23 cellular contexts compared by ENCODE assay signal in the genomic region with DNA sequence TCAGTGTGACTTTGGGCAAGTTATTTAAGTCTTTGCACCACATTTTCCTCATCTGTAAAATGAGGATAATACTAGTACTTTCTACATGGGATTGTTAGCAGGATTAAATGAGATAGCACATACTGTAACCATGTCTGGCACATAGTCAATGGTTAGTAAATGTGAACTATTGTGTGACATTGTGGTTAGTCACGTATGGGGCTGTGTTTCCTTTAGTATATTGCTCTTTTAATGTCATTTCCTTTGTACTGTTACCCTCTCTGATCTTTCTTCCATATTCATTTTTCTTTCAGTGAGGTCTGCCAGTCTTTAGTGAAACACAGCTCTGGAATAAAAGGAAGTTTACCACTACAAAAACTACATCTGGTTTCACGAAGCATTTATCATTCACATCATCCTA. TPM values are rescaled to one million over a fixed set of nuclear protein-coding genes. Genes with fewer than 3 reads are reported as not detected.
DNase-seq lines count a peak whose midpoint lies in the region; ATAC-seq lines count a peak whose summit lies in the region.
"Had no signal": no experiment of that assay in that cellular context is flagged by ENCODE, and none has a peak within 500 bp of the region (broad histone marks: within the 10 kb centered on the region; RNA-seq: fewer than 3 reads in every experiment).

No MANE protein-coding gene starts in this region.

- no peak for DNase-seq in activated T-cell treated with anti-CD3 and anti-CD28 coated beads, Interleukin-2, amount 50 U/mL, for 72 hours
- no peak for DNase-seq in activated T-cell treated with anti-CD3 and anti-CD28 coated beads, Interleukin-2, amount 50 U/mL, for 1 hour
- DNase-seq in T-helper 2 cell treated with Interferon-gamma antibody and Interleukin-4, amounts not matched to agents 5 μg/mL and 100 μg/mL, for 36 hours (ENCODE audit: low spot score) = no peak
- DNase-seq in dermis blood vessel endothelial cell = peak; percentile 35
- no peak for DNase-seq in stimulated activated naive CD8-positive, alpha-beta T cell treated with anti-CD3 and anti-CD28 coated beads, Interleukin-15, amount 100 ng/mL, for 72 hours
- DNase-seq: ACHN; activated CD4-positive, CD25-positive, alpha-beta regulatory T cell; aorta; C1 segment of cervical spinal cord; DMS53; effector CD8-positive, alpha-beta T cell; HCEC 1CT; heart left ventricle; left ventricle myocardium inferior; MM.1S; NCI-H774; PC-9; spleen; stimulated activated CD4-positive, alpha-beta T cell treated with anti-CD3 and anti-CD28 coated beads, Interleukin-4, amount 100 ng/mL, for 4 hours; uterus had no signal

- no peak overlapping the region for H3K27ac Mint-ChIP-seq in activated T-cell treated with anti-CD3 and anti-CD28 coated beads, Interleukin-2, amount 50 U/mL, for 72 hours
- peak overlapping the region; percentile 77 for H3K27ac Mint-ChIP-seq in T-helper 2 cell treated with Interferon-gamma antibody and Interleukin-4, amounts not matched to agents 5 μg/mL and 100 μg/mL, for 36 hours
- peak overlapping the region; percentile 21 to 88 for H3K27ac Mint-ChIP-seq in stimulated activated naive CD8-positive, alpha-beta T cell treated with anti-CD3 and anti-CD28 coated beads, Interleukin-15, amount 100 ng/mL, for 72 hours

- peaks cover 0 to 3% of the 10 kb centered on the region in 2 donors for H3K9me3 Mint-ChIP-seq in activated T-cell treated with anti-CD3 and anti-CD28 coated beads, Interleukin-2, amount 50 U/mL, for 72 hours
- H3K9me3 Mint-ChIP-seq in T-helper 2 cell treated with Interferon-gamma antibody and Interleukin-4, amounts not matched to agents 5 μg/mL and 100 μg/mL, for 36 hours = peaks cover 25% of the 10 kb centered on the region
- peaks cover 4 to 6% of the 10 kb centered on the region in 2 donors for H3K9me3 Mint-ChIP-seq in stimulated activated naive CD8-positive, alpha-beta T cell treated with anti-CD3 and anti-CD28 coated beads, Interleukin-15, amount 100 ng/mL, for 72 hours

- peaks cover 20% of the 10 kb centered on the region for H3K4me1 Mint-ChIP-seq in activated T-cell treated with anti-CD3 and anti-CD28 coated beads, Interleukin-2, amount 50 U/mL, for 72 hours (ENCODE audit: low read depth)
- peaks cover 21% of the 10 kb centered on the region for H3K4me1 Mint-ChIP-seq in T-helper 2 cell treated with Interferon-gamma antibody and Interleukin-4, amounts not matched to agents 5 μg/mL and 100 μg/mL, for 36 hours (ENCODE audit: low read depth)
- H3K4me1 Mint-ChIP-seq in stimulated activated naive CD8-positive, alpha-beta T cell treated with anti-CD3 and anti-CD28 coated beads, Interleukin-15, amount 100 ng/mL, for 72 hours = peaks cover 17% of the 10 kb centered on the region

- H3K4me3 Mint-ChIP-seq in activated T-cell treated with anti-CD3 and anti-CD28 coated beads, Interleukin-2, amount 50 U/mL, for 72 hours = no peak overlapping the region
- peak overlapping the region; percentile 34 for H3K4me3 Mint-ChIP-seq in T-helper 2 cell treated with Interferon-gamma antibody and Interleukin-4, amounts not matched to agents 5 μg/mL and 100 μg/mL, for 36 hours
- H3K4me3 Mint-ChIP-seq in stimulated activated naive CD8-positive, alpha-beta T cell treated with anti-CD3 and anti-CD28 coated beads, Interleukin-15, amount 100 ng/mL, for 72 hours = peak overlapping the region in 1 of 2 donors; percentile 12

- peaks cover 4 to 42% of the 10 kb centered on the region in 2 donors for H3K36me3 Mint-ChIP-seq in activated T-cell treated with anti-CD3 and anti-CD28 coated beads, Interleukin-2, amount 50 U/mL, for 72 hours (ENCODE audit: insufficient read depth in 2 of 2)
- H3K36me3 Mint-ChIP-seq in T-helper 2 cell treated with Interferon-gamma antibody and Interleukin-4, amounts not matched to agents 5 μg/mL and 100 μg/mL, for 36 hours (ENCODE audit: low read depth) = peaks cover 73% of the 10 kb centered on the region

- H3K27me3 Mint-ChIP-seq in activated T-cell treated with anti-CD3 and anti-CD28 coated beads, Interleukin-2, amount 50 U/mL, for 72 hours (ENCODE audit: low read depth) = no peaks in the 10 kb centered on the region
- H3K27me3 Mint-ChIP-seq in T-helper 2 cell treated with Interferon-gamma antibody and Interleukin-4, amounts not matched to agents 5 μg/mL and 100 μg/mL, for 36 hours (ENCODE audit: low read depth) = no peaks in the 10 kb centered on the region
- H3K27me3 Mint-ChIP-seq in stimulated activated naive CD8-positive, alpha-beta T cell treated with anti-CD3 and anti-CD28 coated beads, Interleukin-15, amount 100 ng/mL, for 72 hours = no peaks in the 10 kb centered on the region

- peak; percentile 52 to 58 for ATAC-seq in activated T-cell treated with anti-CD3 and anti-CD28 coated beads, Interleukin-2, amount 50 U/mL, for 72 hours (replicated peaks in 1 of 2)
- ATAC-seq in stimulated activated naive CD8-positive, alpha-beta T cell treated with anti-CD3 and anti-CD28 coated beads, Interleukin-15, amount 100 ng/mL, for 72 hours = peak; percentile 72
- ATAC-seq in GM19324 (IDR thresholded peaks at IDR 0.05; ENCODE audit: low FRiP score, unreplicated experiment) = no peak
- no peak for ATAC-seq in HG03439 (IDR thresholded peaks at IDR 0.05; ENCODE audit: unreplicated experiment)
- no peak for ATAC-seq in HG02885 (IDR thresholded peaks at IDR 0.05; ENCODE audit: poor library complexity, unreplicated experiment)
- ATAC-seq: heart left ventricle had no signal

RNA-seq across cellular contexts. Expression of a gene that starts 21.4 kb away (rescaled TPM):
- total RNA-seq in activated T-cell treated with anti-CD3 and anti-CD28 coated beads, Interleukin-2, amount 50 U/mL, for 72 hours = 10 to 100 TPM; 67.5 to 76.6 TPM
- 61.1 and 116 TPM in 2 replicates for total RNA-seq in dermis blood vessel endothelial cell

RNA-seq across cellular contexts. Expression of a gene that starts 59.7 kb away (rescaled TPM):
- 1 to 10 TPM; 3.2 to 5.1 TPM for total RNA-seq in activated T-cell treated with anti-CD3 and anti-CD28 coated beads, Interleukin-2, amount 50 U/mL, for 72 hours
- 0.05 TPM in 1 of 2 replicates, not detected in the other for total RNA-seq in dermis blood vessel endothelial cell

Comparison
In these comparisons a context has a peak if more than half of its experiments do, and no peak if none do; other contexts are left out.
1. ATAC-seq: peak in activated T-cell treated with anti-CD3 and anti-CD28 coated beads, Interleukin-2, amount 50 U/mL, for 72 hours (2 of 2) and stimulated activated naive CD8-positive, alpha-beta T cell treated with anti-CD3 and anti-CD28 coated beads, Interleukin-15, amount 100 ng/mL, for 72 hours (single experiment); none in GM19324 (single experiment), HG03439 (single experiment) and HG02885 (single experiment).